ENCODE assay signal across 8 cellular contexts in genomic region chr9:106864533-106865143, GRCh38. TPM values are rescaled to one million over a fixed set of nuclear protein-coding genes. Genes with fewer than 3 reads are reported as not detected.
A peak's percentile ranks its signal among the peaks of the same experiment; 100 is the strongest.
DNase-seq lines count a peak whose midpoint lies in the region; ATAC-seq, FAIRE-seq and TF ChIP-seq lines count a peak whose summit lies in the region.

No MANE protein-coding gene starts in this region.

- in situ Hi-C loops in GM13977 (cut with MboI; ENCODE audit: low pct_unique_long_range_greater_than_20kb, low sequenced_read_pairs, unreplicated experiment), result no loop called here

- no peak for TF ChIP-seq CTCF in GM13977 (IDR thresholded peaks at IDR 0.05; ENCODE audit: extremely low read depth, insufficient read depth, missing control alignments)

- DNase-seq in NCI-H146 (lab: John Stamatoyannopoulos, UW) (peak; percentile 5), NCI-H146 treated with DMSO at 0.1 percent for 48 hours (lab: John Stamatoyannopoulos, UW; ENCODE audit: unreplicated experiment) (no peak), SK-N-DZ (ENCODE audit: low spot score) (peak; percentile 18), foreskin melanocyte (peak; percentile 30), pons (ENCODE audit: low spot score) (peak; percentile 54), GM12891 (ENCODE audit: insufficient read length, low spot score) (no peak), GM13977 (ENCODE audit: low spot score) (no peak)

- TF ChIP-seq POLR2A in GM12891 (IDR thresholded peaks at IDR 0.05; ENCODE audit: low read depth, low read length), result no peak

- no peak for FAIRE-seq in GM12891 (lab: Jason Lieb, UNC)

- no peak for ATAC-seq in GM21526 (IDR thresholded peaks at IDR 0.05; ENCODE audit: low FRiP score, unreplicated experiment)

TF ChIP-seq in GM12891, 5 proteins besides CTCF, POLR2A, EP300 and RAD21:
- TF ChIP-seq PAX5 (IDR thresholded peaks at IDR 0.05; ENCODE audit: insufficient read depth, low read length, severe bottlenecking) (no peak), POU2F2 (IDR thresholded peaks at IDR 0.05; ENCODE audit: low read depth, low read length) (no peak), POLR2AphosphoS5 (IDR thresholded peaks at IDR 0.05; ENCODE audit: low read depth, low read length) (no peak), TAF1 (IDR thresholded peaks at IDR 0.05; ENCODE audit: low read depth, low read length) (no peak), SPI1 (IDR thresholded peaks at IDR 0.05; ENCODE audit: low read depth, low read length) (no peak)

RNA-seq across cellular contexts. Expression of gene ZNF462, which starts 1.7 kb away (rescaled TPM):
- polyA plus RNA-seq in SK-N-DZ (2014; cell fraction: cytosol; rRNA removed), result 3.8 and 4.0 TPM in 2 replicates
- polyA plus RNA-seq in SK-N-DZ (2014; cell fraction: nucleus; rRNA removed), result 1.8 and 3.3 TPM in 2 replicates
- polyA plus RNA-seq in GM12891 (2012; ENCODE audit: low read depth, missing spikeins), result 0.24 TPM

Comparison
In these comparisons a context has a peak if more than half of its experiments do, and no peak if none do; other contexts are left out.
1. DNase-seq: peak in NCI-H146 (single experiment), SK-N-DZ (single experiment), foreskin melanocyte (single experiment) and pons (single experiment); none in NCI-H146 treated with DMSO at 0.1 percent for 48 hours (single experiment), GM12891 (single experiment) and GM13977 (single experiment).